8 cellular contexts compared by ENCODE assay signal in genomic region chr2:204064119-204064518, GRCh38.
"Had no signal": no experiment of that assay in that cellular context is flagged by ENCODE, and none has a peak within 500 bp of the region (broad histone marks: within the 10 kb centered on the region; RNA-seq: fewer than 3 reads in every experiment).

No MANE protein-coding gene starts in this region.

- H3K4me1 ChIP-seq: HAP-1 had no signal

- H3K9me3 ChIP-seq: HAP-1 had no signal

- H3K9me3 Mint-ChIP-seq: HFFc6 had no signal

- H3K36me3 ChIP-seq: HAP-1 had no signal

- H3K27ac Mint-ChIP-seq: GM23338, H9, HFFc6 had no signal

- DNase-seq: GM23248, GOT3, H7, H9, HCEC 1CT, HFFc6 had no signal

- H3K27ac ChIP-seq: GM23248 had no signal

- H3K4me3 Mint-ChIP-seq: GM23338, H9, HFFc6 had no signal

- H3K4me1 Mint-ChIP-seq: GM23338, H9 had no signal

- H3K4me3 ChIP-seq: GM23248, GM23338, HAP-1 had no signal
